ENCODE assay signal across 8 cellular contexts in genomic region chr12:92593734-92594402, GRCh38.
DNase-seq lines count a peak whose midpoint lies in the region; ATAC-seq and TF ChIP-seq lines count a peak whose summit lies in the region.

No MANE protein-coding gene starts in this region.

- no peaks in the 10 kb centered on the region for H4K20me1 ChIP-seq in fibroblast of lung (ENCODE audit: control insufficient read depth, extremely low read depth, insufficient read depth, low read length)

- no peaks in the 10 kb centered on the region for H3K4me1 ChIP-seq in fibroblast of lung (ENCODE audit: control insufficient read depth, extremely low read depth, insufficient read depth, low read length)

- peak; percentile 99 for ATAC-seq in HG02588 (IDR thresholded peaks at IDR 0.05; ENCODE audit: unreplicated experiment)

- H3K9ac ChIP-seq in fibroblast of lung (ENCODE audit: insufficient read depth, low read length): no peak overlapping the region

- no peak overlapping the region for H3K4me3 ChIP-seq in GM06990 (replicated peaks; ENCODE audit: low read depth, low read length)
- H3K4me3 ChIP-seq in fibroblast of lung (replicated peaks in 1 of 4; ENCODE audit: control extremely low read depth in 1 of 4, insufficient read depth in 1 of 4, low read depth in 3 of 4, low read length in 4 of 4): no peak overlapping the region
- no peak overlapping the region for H3K4me3 ChIP-seq in skeletal muscle cell (ENCODE audit: low read depth, low read length)

- H3K4me2 ChIP-seq in fibroblast of lung (ENCODE audit: extremely low read depth, insufficient read depth, low read length): no peak overlapping the region

- H3K36me3 ChIP-seq in GM06990 (ENCODE audit: control insufficient read depth, insufficient read depth, low read length): no peaks in the 10 kb centered on the region
- no peaks in the 10 kb centered on the region for H3K36me3 ChIP-seq in fibroblast of lung (ENCODE audit: control insufficient read depth, insufficient read depth, low read length)

- peak overlapping the region; percentile 49 for H2AFZ ChIP-seq in fibroblast of lung (ENCODE audit: low read length)

- H3K79me2 ChIP-seq in fibroblast of lung (ENCODE audit: control insufficient read depth, insufficient read depth, low read length): no peaks in the 10 kb centered on the region

- H3K9me3 ChIP-seq in fibroblast of lung (ENCODE audit: control insufficient read depth, insufficient read depth, low read depth, low read length): no peaks in the 10 kb centered on the region

- TF ChIP-seq POLR2A in erythroblast (IDR thresholded peaks at IDR 0.05; ENCODE audit: low read length): no peak

- TF ChIP-seq CTCF in GM06990 (IDR thresholded peaks at IDR 0.05; ENCODE audit: insufficient read depth, low read length, poor library complexity, severe bottlenecking) (no peak), fibroblast of lung (conservative IDR thresholded peaks at IDR 0.05 in 1 of 2, IDR thresholded peaks at IDR 0.05 in 1 of 2; ENCODE audit: low read depth in 1 of 2, low read length in 2 of 2) (no peak)

- no peak overlapping the region for H3K27ac ChIP-seq in fibroblast of lung (ENCODE audit: insufficient read depth, low read length)

- DNase-seq in GM06990 (ENCODE audit: extremely low read depth, insufficient read length): peak; percentile 61
- DNase-seq in NCI-H69 (lab: John Stamatoyannopoulos, UW): peak; percentile 16
- peak; percentile 79 for DNase-seq in activated CD8-positive, alpha-beta memory T cell treated with anti-CD3 and anti-CD28 coated beads, Interleukin-2, amount 50 U/mL, for 1 hour (ENCODE audit: extremely low read depth)
- peak; percentile 61 to 95 for DNase-seq in fibroblast of lung (ENCODE audit: low read depth in 2 of 2)
- peak; percentile 92 for DNase-seq in skeletal muscle cell (ENCODE audit: low read depth)
- DNase-seq in erythroblast (lab: John Stamatoyannopoulos, UW): no peak
- no peak for DNase-seq in HT-29 (ENCODE audit: low spot score)

- H3K27me3 ChIP-seq in GM06990 (replicated peaks; ENCODE audit: control insufficient read depth, insufficient read depth, low read length) (no peaks in the 10 kb centered on the region), fibroblast of lung (ENCODE audit: control insufficient read depth, insufficient read depth, low read length) (no peaks in the 10 kb centered on the region)

Comparison
In these comparisons a context has a peak if more than half of its experiments do, and no peak if none do; other contexts are left out.
1. DNase-seq: peak in GM06990 (single experiment), NCI-H69 (single experiment), activated CD8-positive, alpha-beta memory T cell treated with anti-CD3 and anti-CD28 coated beads, Interleukin-2, amount 50 U/mL, for 1 hour (single experiment), fibroblast of lung (2 of 2) and skeletal muscle cell (single experiment); none in erythroblast (0 of 2) and HT-29 (single experiment).